ENCODE assay signal across 8 cellular contexts in genomic region chr5:172659909-172660628, GRCh38. TPM values are rescaled to one million over a fixed set of nuclear protein-coding genes. Genes with fewer than 3 reads are reported as not detected.
DNase-seq lines count a peak whose midpoint lies in the region; ATAC-seq and TF ChIP-seq lines count a peak whose summit lies in the region.

No MANE protein-coding gene starts in this region.

- DNase-seq in GM23248 (peak; percentile 91), SK-N-SH (peak; percentile 75), fibroblast of the aortic adventitia (ENCODE audit: low read depth) (peak; percentile 56), neural progenitor cell (ENCODE audit: low spot score) (peak; percentile 78), NCI-H1694 treated with DMSO at 0.1 percent for 48 hours (lab: John Stamatoyannopoulos, UW) (no peak), T-helper 1 cell (no peak), NCI-H2107 (lab: John Stamatoyannopoulos, UW) (no peak)

- H3K4me3 Mint-ChIP-seq in neural progenitor cell, result peak overlapping the region; percentile 52

- TF ChIP-seq CTCF in SK-N-SH (IDR thresholded peaks at IDR 0.05) (no peak), fibroblast of the aortic adventitia (IDR thresholded peaks at IDR 0.05; ENCODE audit: insufficient read depth, low read length) (no peak), neural progenitor cell (IDR thresholded peaks at IDR 0.05) (peak; percentile 15)

- ATAC-seq in HG02759 (IDR thresholded peaks at IDR 0.05; ENCODE audit: unreplicated experiment), result no peak

- 0 out of 2 replicates have a peak, but pooled peaks have one; percentile 9 for TF ChIP-seq RAD21 in SK-N-SH (IDR thresholded peaks at IDR 0.05; ENCODE audit: low read length)

- CTCF ChIA-PET in SK-N-SH (lab: Yijun Ruan, JAX), result interaction anchor here (0.9 to 2.5 kb wide), 5 partner anchors 11 to 112 kb away, joined by 3 to 15 read pairs (median 3); no protein-coding TSS in a partner anchor

- H3K36me3 ChIP-seq in GM23248 (ENCODE audit: low read depth), result no peaks in the 10 kb centered on the region
- H3K36me3 ChIP-seq in SK-N-SH (replicated peaks in 1 of 2; ENCODE audit: control insufficient read depth in 1 of 2, insufficient read depth in 2 of 2, low read length in 1 of 2), result peaks cover 0 to 5% of the 10 kb centered on the region in 2 experiments
- no peaks in the 10 kb centered on the region for H3K36me3 ChIP-seq in neural progenitor cell

- peak overlapping the region; percentile 80 for H2AFZ ChIP-seq in GM23248
- H2AFZ ChIP-seq in SK-N-SH (ENCODE audit: low read depth), result peak overlapping the region; percentile 98
- no peak overlapping the region for H2AFZ ChIP-seq in neural progenitor cell (replicated peaks)

- H3K9me3 ChIP-seq in GM23248 (ENCODE audit: low read depth) (no peaks in the 10 kb centered on the region), SK-N-SH (peaks cover 8% of the 10 kb centered on the region; the same call in 1 of the 2 replicates), neural progenitor cell (ENCODE audit: low read depth) (no peaks in the 10 kb centered on the region)

- 4 to 8% methylated on average over 17 to 18 of the region's 18 CpGs for WGBS in GM23248 (ENCODE audit: low coverage in 1 of 2, low lambda C conversion rate in 2 of 2, missing lambda C conversion rate in 2 of 2), 2 experiments
- WGBS in SK-N-SH (ENCODE audit: low lambda C conversion rate), result 14% methylated on average over 14 of the region's 18 CpGs

- H3K4me1 ChIP-seq in GM23248 (ENCODE audit: insufficient read depth) (peaks cover 9% of the 10 kb centered on the region; the same call in 1 of the 2 replicates), SK-N-SH (ENCODE audit: control insufficient read depth in 1 of 2, insufficient read depth in 2 of 2, low read depth in 1 of 2, low read length in 1 of 2) (peaks cover 20 to 39% of the 10 kb centered on the region in 2 experiments), neural progenitor cell (peaks cover 26% of the 10 kb centered on the region)

- H4K20me1 ChIP-seq in GM23248 (ENCODE audit: insufficient read depth) (no peaks in the 10 kb centered on the region), SK-N-SH (ENCODE audit: insufficient read depth) (no peaks in the 10 kb centered on the region), neural progenitor cell (ENCODE audit: low read depth) (peaks cover 8% of the 10 kb centered on the region)

- no peaks in the 10 kb centered on the region for H3K9me2 ChIP-seq in GM23248 (ENCODE audit: insufficient read depth)
- H3K9me2 ChIP-seq in SK-N-SH, result no peaks in the 10 kb centered on the region

- H3K79me2 ChIP-seq in GM23248 (ENCODE audit: insufficient read depth), result no peaks in the 10 kb centered on the region
- peaks cover 17% of the 10 kb centered on the region; the same call in 1 of the 2 replicates for H3K79me2 ChIP-seq in SK-N-SH (ENCODE audit: insufficient read depth)
- no peaks in the 10 kb centered on the region for H3K79me2 ChIP-seq in neural progenitor cell (ENCODE audit: low read depth)

- H3K27me3 ChIP-seq in GM23248 (replicated peaks; ENCODE audit: insufficient read depth) (no peaks in the 10 kb centered on the region), SK-N-SH (ENCODE audit: insufficient read depth) (no peaks in the 10 kb centered on the region), neural progenitor cell (no peaks in the 10 kb centered on the region)

- in situ Hi-C loops in GM23248 (cut with MboI), result no loop called here

- H3K27ac Mint-ChIP-seq in neural progenitor cell, result peak overlapping the region; percentile 95

- peaks cover 3% of the 10 kb centered on the region for H3K9me3 Mint-ChIP-seq in neural progenitor cell

- peaks cover 39% of the 10 kb centered on the region for H3K4me1 Mint-ChIP-seq in neural progenitor cell

- peak in 1 of 2 experiments; percentile 16; a peak in 1 of 4 replicates for TF ChIP-seq EP300 in SK-N-SH (IDR thresholded peaks at IDR 0.05; ENCODE audit: borderline replicate concordance in 1 of 2, low read depth in 1 of 2, low read length in 1 of 2)

- H3F3A ChIP-seq in GM23248 (ENCODE audit: insufficient read depth) (no peaks in the 10 kb centered on the region), SK-N-SH (replicated peaks; ENCODE audit: insufficient read depth) (peaks cover 11% of the 10 kb centered on the region), neural progenitor cell (ENCODE audit: low read depth) (peaks cover 11% of the 10 kb centered on the region)

- POLR2A ChIA-PET in SK-N-SH (lab: Yijun Ruan, JAX), result interaction anchor here (2.0 kb wide), 1 partner anchor 18 kb away, joined by 7 read pairs; the partner anchor contains the start of gene NEURL1B

- H3K27ac ChIP-seq in GM23248, result peak overlapping the region; percentile 64
- H3K27ac ChIP-seq in SK-N-SH (ENCODE audit: low read depth in 2 of 2, low read length in 1 of 2), result peak overlapping the region; percentile 48 to 87
- peak overlapping the region; percentile 64 for H3K27ac ChIP-seq in neural progenitor cell

- H3K4me2 ChIP-seq in GM23248 (ENCODE audit: unreplicated experiment) (peak overlapping the region; percentile 56), SK-N-SH (peak overlapping the region; percentile 65), neural progenitor cell (no peak overlapping the region)

- H3K36me3 Mint-ChIP-seq in neural progenitor cell, result no peaks in the 10 kb centered on the region

- H3K27me3 Mint-ChIP-seq in neural progenitor cell (ENCODE audit: insufficient read depth, low read depth), result peaks cover 2% of the 10 kb centered on the region

- peak overlapping the region; percentile 62 for H3K9ac ChIP-seq in GM23248
- H3K9ac ChIP-seq in SK-N-SH, result peak overlapping the region; percentile 75
- no peak overlapping the region for H3K9ac ChIP-seq in neural progenitor cell

- H3K4me3 ChIP-seq in GM23248, result no peak overlapping the region
- no peak overlapping the region for H3K4me3 ChIP-seq in SK-N-SH (ENCODE audit: low read depth in 2 of 2, low read length in 1 of 2)
- H3K4me3 ChIP-seq in fibroblast of the aortic adventitia (ENCODE audit: low read depth, low read length), result no peak overlapping the region
- H3K4me3 ChIP-seq in neural progenitor cell, result no peak overlapping the region

TF ChIP-seq in SK-N-SH, 30 proteins besides CTCF, POLR2A, EP300 and RAD21 (continues in another document):
- TF ChIP-seq GABPA (IDR thresholded peaks at IDR 0.05; ENCODE audit: low read depth) (no peak), TEAD4 (IDR thresholded peaks at IDR 0.05; ENCODE audit: borderline replicate concordance, insufficient read depth) (peak; percentile 53; the same call in 1 of the 2 replicates), FOSL2 (IDR thresholded peaks at IDR 0.05; ENCODE audit: borderline replicate concordance, low read depth) (no peak), ELF1 (IDR thresholded peaks at IDR 0.05) (no peak), MAX (IDR thresholded peaks at IDR 0.05; ENCODE audit: low read depth) (peak; percentile 75), MXI1 (IDR thresholded peaks at IDR 0.05; ENCODE audit: low read depth, low read length) (0 out of 2 replicates have a peak, but pooled peaks have one; percentile 25), NRF1 (IDR thresholded peaks at IDR 0.05; ENCODE audit: low read depth, low read length) (no peak), PBX3 (IDR thresholded peaks at IDR 0.05) (peak; percentile 48), USF2 (IDR thresholded peaks at IDR 0.05; ENCODE audit: borderline replicate concordance, low read depth, low read length) (no peak), JUND (IDR thresholded peaks at IDR 0.05) (no peak), TAF1 (IDR thresholded peaks at IDR 0.05; ENCODE audit: borderline replicate concordance, low read depth, low read length) (0 out of 2 replicates have a peak, but pooled peaks have one; percentile 42), SMC3 (IDR thresholded peaks at IDR 0.05; ENCODE audit: low read depth, low read length) (no peak), RXRA (IDR thresholded peaks at IDR 0.05; ENCODE audit: borderline replicate concordance, low read depth) (no peak), RFX5 (IDR thresholded peaks at IDR 0.05; ENCODE audit: low read length) (no peak), NFIC (IDR thresholded peaks at IDR 0.05; ENCODE audit: borderline replicate concordance) (no peak), TCF12 (IDR thresholded peaks at IDR 0.05) (peak; percentile 64), SIN3A (IDR thresholded peaks at IDR 0.05; ENCODE audit: borderline replicate concordance, low read depth, low read length) (peak; percentile 65)

RNA-seq across cellular contexts. Expression of gene NEURL1B, which starts 19.0 kb away (rescaled TPM):
- total RNA-seq in GM23248 (2014; rRNA removed; shearing (Covaris generic)), result 0.38 and 1.8 TPM in 2 replicates
- polyA plus RNA-seq in GM23248 (2016; fragmentation: Nextera tagmentation; extraction: Ambion mirVana) (0.13 and 0.16 TPM in 2 replicates), SK-N-SH (2012; rRNA removed) (2.2 and 2.8 TPM in 2 replicates)
- 1.8 and 2.8 TPM in 2 replicates for polyA plus RNA-seq in SK-N-SH (2012; cell fraction: cytosol; rRNA removed)
- polyA plus RNA-seq in SK-N-SH (2012; cell fraction: nucleus; rRNA removed), result 6.2 and 7.7 TPM in 2 replicates
- total RNA-seq in fibroblast of the aortic adventitia (ENCODE audit: low replicate concordance) (1.3 and 2.5 TPM in 2 replicates), neural progenitor cell (ENCODE audit: low replicate concordance) (12.1 and 20.2 TPM in 2 replicates)

Comparison
In these comparisons a context has a peak if more than half of its experiments do, and no peak if none do; other contexts are left out.
1. DNase-seq: peak in GM23248 (single experiment), SK-N-SH (single experiment), fibroblast of the aortic adventitia (single experiment) and neural progenitor cell (single experiment); none in NCI-H1694 treated with DMSO at 0.1 percent for 48 hours (single experiment), T-helper 1 cell (0 of 5) and NCI-H2107 (single experiment).
2. Peak in every context shown above with its lines, with median percentiles within 50 percentile points of each other: H3K27ac ChIP-seq.